ENCODE assay signal across 8 cellular contexts in the genomic region with DNA sequence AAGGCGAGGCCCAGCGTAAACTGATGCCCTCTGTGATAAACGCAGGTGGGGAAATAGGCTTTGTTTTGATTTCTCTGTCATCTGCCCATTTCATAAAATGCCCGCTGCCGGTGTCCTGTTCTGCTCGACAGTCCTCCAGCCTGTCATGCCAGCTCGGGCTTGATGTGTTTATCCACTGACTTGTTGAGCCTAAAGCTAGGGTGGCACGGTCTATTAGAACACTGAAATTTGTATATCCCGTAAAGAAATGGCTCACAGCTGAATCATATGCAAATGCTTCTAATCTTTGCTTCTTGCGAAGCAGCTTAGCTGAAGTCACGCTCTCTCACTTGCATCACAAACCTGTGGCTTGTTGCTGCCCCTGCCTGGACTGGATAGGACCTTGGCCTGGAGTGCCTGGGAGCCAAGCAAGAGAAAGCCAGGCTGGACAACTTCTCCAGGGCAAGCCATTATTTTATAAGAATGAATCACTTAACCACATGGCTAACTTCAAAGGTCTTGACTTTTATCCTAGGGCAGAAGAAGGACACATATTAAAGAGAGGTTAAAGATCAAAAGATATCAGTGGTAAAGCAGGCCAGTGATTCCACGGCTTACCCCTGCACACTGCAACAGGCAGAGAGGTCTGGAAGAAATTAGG. TPM values are rescaled to one million over a fixed set of nuclear protein-coding genes. Genes with fewer than 3 reads are reported as not detected.
DNase-seq lines count a peak whose midpoint lies in the region; ATAC-seq and TF ChIP-seq lines count a peak whose summit lies in the region.

No MANE protein-coding gene starts in this region.

- DNase-seq in GM13977 (ENCODE audit: low spot score) (no peak), NCI-H526 treated with DMSO at 0.1 percent for 48 hours (lab: John Stamatoyannopoulos, UW) (peak; percentile 98), epithelial cell of prostate (ENCODE audit: low read depth, low spot score) (peak; percentile 92), pons (ENCODE audit: low spot score) (peak; percentile 55), cortex of kidney (lab: John Stamatoyannopoulos, UW) (no peak), T-helper 17 cell (no peak)
- no peak for DNase-seq in activated CD4-positive, CD25-positive, alpha-beta regulatory T cell (lab: John Stamatoyannopoulos, UW)

- no peaks in the 10 kb centered on the region for H3K9me3 ChIP-seq in T-helper 17 cell (ENCODE audit: control insufficient read depth, low read length, poor library complexity, severe bottlenecking)

- H3K27ac Mint-ChIP-seq in T-helper 17 cell = no peak overlapping the region

- H3K36me3 Mint-ChIP-seq in T-helper 17 cell (ENCODE audit: low read depth) = peaks cover 2% of the 10 kb centered on the region

- peaks cover 22% of the 10 kb centered on the region for H3K4me1 Mint-ChIP-seq in T-helper 17 cell

- peak; percentile 10 for TF ChIP-seq CTCF in GM13977 (IDR thresholded peaks at IDR 0.05; ENCODE audit: extremely low read depth, insufficient read depth, missing control alignments)

- H3K4me3 Mint-ChIP-seq in T-helper 17 cell = no peak overlapping the region

- H3K27me3 Mint-ChIP-seq in T-helper 17 cell = peaks cover 20% of the 10 kb centered on the region

- H3K27ac ChIP-seq in epithelial cell of prostate = peak overlapping the region; percentile 99

- ATAC-seq in HG03108 (IDR thresholded peaks at IDR 0.05; ENCODE audit: unreplicated experiment) = no peak
- ATAC-seq in T-helper 17 cell = no peak

- in situ Hi-C loops in GM13977 (cut with MboI; ENCODE audit: low pct_unique_long_range_greater_than_20kb, low sequenced_read_pairs, unreplicated experiment) = no loop called here

RNA-seq across cellular contexts. Expression of gene EHF, which starts 33.1 kb away (rescaled TPM):
- under 1 TPM; 0.34 to 0.65 TPM for total RNA-seq in T-helper 17 cell

Comparison
In these comparisons a context has a peak if more than half of its experiments do, and no peak if none do; other contexts are left out.
1. DNase-seq: peak in NCI-H526 treated with DMSO at 0.1 percent for 48 hours (single experiment), epithelial cell of prostate (single experiment) and pons (single experiment); none in GM13977 (single experiment), cortex of kidney (single experiment), activated CD4-positive, CD25-positive, alpha-beta regulatory T cell (0 of 4) and T-helper 17 cell (0 of 3).